Comparison of ENCODE assay signal across 15 cellular contexts in the genomic region with DNA sequence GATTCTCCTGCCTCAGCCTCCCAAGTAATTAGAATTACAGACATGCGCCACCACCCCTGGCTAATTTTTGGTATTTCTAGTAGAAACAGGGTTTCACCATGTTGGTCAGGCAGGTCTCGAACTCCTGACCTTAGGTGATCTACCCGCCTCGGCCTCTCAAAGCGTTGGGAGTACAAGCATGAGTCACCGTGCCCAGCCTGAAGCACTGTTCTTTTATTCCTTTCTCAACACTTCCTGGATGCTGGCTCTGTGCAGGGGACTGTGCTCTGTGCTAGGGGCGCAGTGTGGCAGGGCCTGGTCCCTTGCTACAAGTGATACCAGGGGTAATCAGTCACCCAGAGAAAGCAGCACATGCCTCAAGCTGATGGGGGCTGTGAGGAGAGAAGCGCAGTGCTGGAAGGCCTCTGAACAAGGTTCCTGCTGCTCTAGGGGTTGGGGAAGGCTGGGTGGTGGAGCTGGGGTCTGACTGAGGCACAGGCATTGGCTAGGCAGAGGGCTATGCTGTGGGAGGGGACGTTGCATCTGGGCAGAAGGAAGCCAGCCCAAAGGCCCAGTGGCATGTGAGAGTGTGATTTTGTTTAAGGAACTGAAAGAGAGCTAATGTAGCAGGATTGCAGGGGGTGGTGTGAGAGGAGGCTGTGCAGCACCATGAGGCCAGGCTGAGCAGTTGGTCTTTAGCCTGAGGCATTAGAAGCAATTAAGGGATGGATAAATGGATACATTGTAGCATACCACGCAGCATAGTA. TPM values are rescaled to one million over a fixed set of nuclear protein-coding genes. Genes with fewer than 3 reads are reported as not detected.
A peak's percentile ranks its signal among the peaks of the same experiment; 100 is the strongest.
DNase-seq lines count a peak whose midpoint lies in the region; ATAC-seq and FAIRE-seq lines count a peak whose summit lies in the region.
"Had no signal": no experiment of that assay in that cellular context is flagged by ENCODE, and none has a peak within 500 bp of the region (broad histone marks: within the 10 kb centered on the region; RNA-seq: fewer than 3 reads in every experiment).

No MANE protein-coding gene starts in this region.

- CTCF ChIA-PET in activated naive CD4-positive, alpha-beta T cell treated with anti-CD3 and anti-CD28 coated beads for 36 hours (lab: Charles Lee) = no interaction called here

- H3K36me3 Mint-ChIP-seq in activated T-helper 1 cell treated with anti-CD3 and anti-CD28 coated beads, Interleukin-12 subunit alpha, Interleukin-12 subunit beta, Interleukin-2, Interleukin-4 antibody, amounts not matched to agents 30 ng/mL and 10 ng/mL and 1 ng/mL, durations not matched to agents 14 hours and 24 hours and 36 hours (ENCODE audit: low read depth) = peaks cover 48% of the 10 kb centered on the region
- H3K36me3 Mint-ChIP-seq in activated naive CD4-positive, alpha-beta T cell treated with anti-CD3 and anti-CD28 coated beads for 36 hours (ENCODE audit: low read depth) = peaks cover 35% of the 10 kb centered on the region

- H3K4me3 Mint-ChIP-seq in activated T-helper 1 cell treated with anti-CD3 and anti-CD28 coated beads, Interleukin-12 subunit alpha, Interleukin-12 subunit beta, Interleukin-2, Interleukin-4 antibody, amounts not matched to agents 30 ng/mL and 10 ng/mL and 1 ng/mL, durations not matched to agents 14 hours and 24 hours and 36 hours = no peak overlapping the region
- H3K4me3 Mint-ChIP-seq in activated naive CD4-positive, alpha-beta T cell treated with anti-CD3 and anti-CD28 coated beads for 36 hours = no peak overlapping the region

- peak overlapping the region; percentile 2 for H3K27ac Mint-ChIP-seq in activated T-helper 1 cell treated with anti-CD3 and anti-CD28 coated beads, Interleukin-12 subunit alpha, Interleukin-12 subunit beta, Interleukin-2, Interleukin-4 antibody, amounts not matched to agents 30 ng/mL and 10 ng/mL and 1 ng/mL, durations not matched to agents 14 hours and 24 hours and 36 hours
- no peak overlapping the region for H3K27ac Mint-ChIP-seq in activated naive CD4-positive, alpha-beta T cell treated with anti-CD3 and anti-CD28 coated beads for 36 hours
- H3K27ac Mint-ChIP-seq: activated T-helper 2 cell treated with anti-CD3 and anti-CD28 coated beads, Interferon-gamma antibody, Interleukin-2, Interleukin-4, amounts not matched to agents 10 μg/mL and 5 μg/mL and 100 μg/mL, durations not matched to agents 14 hours and 24 hours and 36 hours had no signal

- no peaks in the 10 kb centered on the region for H3K27me3 Mint-ChIP-seq in activated T-helper 1 cell treated with anti-CD3 and anti-CD28 coated beads, Interleukin-12 subunit alpha, Interleukin-12 subunit beta, Interleukin-2, Interleukin-4 antibody, amounts not matched to agents 30 ng/mL and 10 ng/mL and 1 ng/mL, durations not matched to agents 14 hours and 24 hours and 36 hours (ENCODE audit: insufficient read depth)
- H3K27me3 Mint-ChIP-seq in activated naive CD4-positive, alpha-beta T cell treated with anti-CD3 and anti-CD28 coated beads for 36 hours (ENCODE audit: low read depth) = no peaks in the 10 kb centered on the region

- no peak for FAIRE-seq in HTR-8/SVneo (lab: Jason Lieb, UNC)

- intact Hi-C loops in activated T-helper 1 cell treated with anti-CD3 and anti-CD28 coated beads, Interleukin-12 subunit alpha, Interleukin-12 subunit beta, Interleukin-2, Interleukin-4 antibody, amounts not matched to agents 30 ng/mL and 10 ng/mL and 1 ng/mL, durations not matched to agents 14 hours and 24 hours and 36 hours (cut with micrococcal nuclease) = no loop called here
- intact Hi-C loops in activated naive CD4-positive, alpha-beta T cell treated with anti-CD3 and anti-CD28 coated beads for 36 hours (cut with micrococcal nuclease) = no loop called here

- DNase-seq in SIG-M5 treated with dmso at 0.1 percent for 504 hours (lab: John Stamatoyannopoulos, UW; ENCODE audit: unreplicated experiment) (peak; percentile 54), SIG-M5 (lab: John Stamatoyannopoulos, UW) (no peak), renal cortical epithelial cell (ENCODE audit: low read depth) (peak; percentile 20), HTR-8/SVneo (ENCODE audit: insufficient read length, low spot score) (no peak), T-helper 9 cell (no peak)
- DNase-seq in activated T-helper 1 cell treated with anti-CD3 and anti-CD28 coated beads, Interleukin-12 subunit alpha, Interleukin-12 subunit beta, Interleukin-2, Interleukin-4 antibody, amounts not matched to agents 30 ng/mL and 10 ng/mL and 1 ng/mL, durations not matched to agents 14 hours and 24 hours and 36 hours (ENCODE audit: low spot score) = no peak
- no peak for DNase-seq in activated naive CD4-positive, alpha-beta T cell treated with anti-CD3 and anti-CD28 coated beads for 36 hours
- DNase-seq: activated CD4-positive, alpha-beta T cell treated with anti-CD3 and anti-CD28 coated beads for 4 hours; NCI-H1048; NCI-H524 treated with DMSO at 0.1 percent for 48 hours had no signal

- H3K4me1 Mint-ChIP-seq in activated T-helper 1 cell treated with anti-CD3 and anti-CD28 coated beads, Interleukin-12 subunit alpha, Interleukin-12 subunit beta, Interleukin-2, Interleukin-4 antibody, amounts not matched to agents 30 ng/mL and 10 ng/mL and 1 ng/mL, durations not matched to agents 14 hours and 24 hours and 36 hours (ENCODE audit: low read depth) = no peaks in the 10 kb centered on the region
- H3K4me1 Mint-ChIP-seq in activated naive CD4-positive, alpha-beta T cell treated with anti-CD3 and anti-CD28 coated beads for 36 hours (ENCODE audit: low read depth) = no peaks in the 10 kb centered on the region

- ATAC-seq in HG03439 (IDR thresholded peaks at IDR 0.05; ENCODE audit: unreplicated experiment) = peak; percentile 51
- ATAC-seq: SK-N-SH treated with all-trans-retinoic acid at 6 μM for 48 hours had no signal

- H3K9me3 Mint-ChIP-seq in activated T-helper 1 cell treated with anti-CD3 and anti-CD28 coated beads, Interleukin-12 subunit alpha, Interleukin-12 subunit beta, Interleukin-2, Interleukin-4 antibody, amounts not matched to agents 30 ng/mL and 10 ng/mL and 1 ng/mL, durations not matched to agents 14 hours and 24 hours and 36 hours = no peaks in the 10 kb centered on the region
- no peaks in the 10 kb centered on the region for H3K9me3 Mint-ChIP-seq in activated naive CD4-positive, alpha-beta T cell treated with anti-CD3 and anti-CD28 coated beads for 36 hours
- H3K9me3 Mint-ChIP-seq: activated T-helper 2 cell treated with anti-CD3 and anti-CD28 coated beads, Interferon-gamma antibody, Interleukin-2, Interleukin-4, amounts not matched to agents 10 μg/mL and 5 μg/mL and 100 μg/mL, durations not matched to agents 14 hours and 24 hours and 36 hours had no signal

RNA-seq across cellular contexts. Expression of a gene that starts 42.5 kb away (rescaled TPM):
- total RNA-seq in activated T-helper 1 cell treated with anti-CD3 and anti-CD28 coated beads, Interleukin-12 subunit alpha, Interleukin-12 subunit beta, Interleukin-2, Interleukin-4 antibody, amounts not matched to agents 30 ng/mL and 10 ng/mL and 1 ng/mL, durations not matched to agents 14 hours and 24 hours and 36 hours = 97.6 and 98.1 TPM in 2 replicates
- total RNA-seq in renal cortical epithelial cell = 13.0 and 57.3 TPM in 2 replicates
- 10 to 100 TPM; 74.6 to 82.0 TPM for total RNA-seq in activated naive CD4-positive, alpha-beta T cell treated with anti-CD3 and anti-CD28 coated beads for 36 hours

RNA-seq across cellular contexts. Expression of a gene that starts 48.4 kb away (rescaled TPM):
- not detected in 2 replicates for total RNA-seq in activated T-helper 1 cell treated with anti-CD3 and anti-CD28 coated beads, Interleukin-12 subunit alpha, Interleukin-12 subunit beta, Interleukin-2, Interleukin-4 antibody, amounts not matched to agents 30 ng/mL and 10 ng/mL and 1 ng/mL, durations not matched to agents 14 hours and 24 hours and 36 hours
- not detected in 2 replicates for total RNA-seq in renal cortical epithelial cell
- not detected for total RNA-seq in activated naive CD4-positive, alpha-beta T cell treated with anti-CD3 and anti-CD28 coated beads for 36 hours
- total RNA-seq: activated T-helper 2 cell treated with anti-CD3 and anti-CD28 coated beads, Interferon-gamma antibody, Interleukin-2, Interleukin-4, amounts not matched to agents 10 μg/mL and 5 μg/mL and 100 μg/mL, durations not matched to agents 14 hours and 24 hours and 36 hours; cardiac muscle cell; tibial nerve had no signal

Comparison
In these comparisons a context has a peak if more than half of its experiments do, and no peak if none do; other contexts are left out.
1. DNase-seq: peak in SIG-M5 treated with dmso at 0.1 percent for 504 hours (single experiment) and renal cortical epithelial cell (single experiment); none in SIG-M5 (single experiment), activated T-helper 1 cell treated with anti-CD3 and anti-CD28 coated beads, Interleukin-12 subunit alpha, Interleukin-12 subunit beta, Interleukin-2, Interleukin-4 antibody, amounts not matched to agents 30 ng/mL and 10 ng/mL and 1 ng/mL, durations not matched to agents 14 hours and 24 hours and 36 hours (single experiment), activated naive CD4-positive, alpha-beta T cell treated with anti-CD3 and anti-CD28 coated beads for 36 hours (single experiment), HTR-8/SVneo (single experiment) and T-helper 9 cell (single experiment).